Comparison of ENCODE assay signal across 10 cellular contexts in genomic region chr21:34878501-34878900, GRCh38.
DNase-seq lines count a peak whose midpoint lies in the region; ATAC-seq and TF ChIP-seq lines count a peak whose summit lies in the region.
"Had no signal": no experiment of that assay in that cellular context is flagged by ENCODE, and none has a peak within 500 bp of the region (broad histone marks: within the 10 kb centered on the region; RNA-seq: fewer than 3 reads in every experiment).

No MANE protein-coding gene starts in this region.

- H3K36me3 Mint-ChIP-seq in stimulated activated memory B cell treated with anti-CD40 and anti-IgM and Interleukin-4, amounts not matched to agents 10 μg/mL and 1 μg/mL and 100 μg/mL, for 72 hours = peaks cover 58% of the 10 kb centered on the region

- no peaks in the 10 kb centered on the region for H3K9me3 ChIP-seq in DND-41 (ENCODE audit: insufficient read depth, low read length, severe bottlenecking)
- no peaks in the 10 kb centered on the region for H3K9me3 ChIP-seq in skeletal muscle satellite cell (replicated peaks; ENCODE audit: low read length)

- H3K27ac ChIP-seq in DND-41 (ENCODE audit: low read length) = 0 out of 2 replicates have a peak overlapping the region, but pooled peaks have one; percentile 9

- H4K20me1 ChIP-seq in DND-41 (ENCODE audit: insufficient read depth, low read length) = peaks cover 76% of the 10 kb centered on the region

- H3K27ac Mint-ChIP-seq in stimulated activated memory B cell treated with anti-CD40 and anti-IgM and Interleukin-4, amounts not matched to agents 10 μg/mL and 1 μg/mL and 100 μg/mL, for 72 hours = no peak overlapping the region
- H3K27ac Mint-ChIP-seq: nephron; T-helper 1 cell treated with Interleukin-12 subunit alpha and Interleukin-12 subunit beta and Interleukin-4 antibody, amounts not matched to agents 30 μg/mL and 1 μg/mL, for 36 hours had no signal

- H3K27me3 ChIP-seq in DND-41 (ENCODE audit: insufficient read depth, low read length, poor library complexity) = no peaks in the 10 kb centered on the region
- no peaks in the 10 kb centered on the region for H3K27me3 ChIP-seq in skeletal muscle satellite cell (ENCODE audit: control insufficient read depth, insufficient read depth, low read length)

- H3K27me3 Mint-ChIP-seq in stimulated activated memory B cell treated with anti-CD40 and anti-IgM and Interleukin-4, amounts not matched to agents 10 μg/mL and 1 μg/mL and 100 μg/mL, for 72 hours = no peaks in the 10 kb centered on the region

- peaks cover 42% of the 10 kb centered on the region for H3K4me1 Mint-ChIP-seq in stimulated activated memory B cell treated with anti-CD40 and anti-IgM and Interleukin-4, amounts not matched to agents 10 μg/mL and 1 μg/mL and 100 μg/mL, for 72 hours

- no peak overlapping the region for H2AFZ ChIP-seq in DND-41 (ENCODE audit: low read depth, low read length)

- no peak for ATAC-seq in DND-41 (ENCODE audit: insufficient read depth, low read depth)
- no peak for ATAC-seq in stimulated activated memory B cell treated with anti-CD40 and anti-IgM and Interleukin-4, amounts not matched to agents 10 μg/mL and 1 μg/mL and 100 μg/mL, for 72 hours
- no peak for ATAC-seq in GM21515 (IDR thresholded peaks at IDR 0.05; ENCODE audit: unreplicated experiment)

- no peak for TF ChIP-seq CTCF in DND-41 (IDR thresholded peaks at IDR 0.05; ENCODE audit: borderline replicate concordance, extremely low read depth, low read length, poor library complexity, severe bottlenecking)
- TF ChIP-seq CTCF in epithelial cell of esophagus (IDR thresholded peaks at IDR 0.05; ENCODE audit: insufficient read depth, low read depth, low read length, missing control alignments) = no peak

- DNase-seq in DND-41 (no peak), NCI-H2196 (lab: John Stamatoyannopoulos, UW; ENCODE audit: unreplicated experiment) (peak; percentile 80), epithelial cell of esophagus (ENCODE audit: low read depth) (peak; percentile 68), NCI-H524 (lab: John Stamatoyannopoulos, UW) (no peak), GM19240 (ENCODE audit: insufficient read length, low spot score) (no peak)

- H3K4me1 ChIP-seq in DND-41 (ENCODE audit: insufficient read depth, low read length) (peaks cover 55% of the 10 kb centered on the region), skeletal muscle satellite cell (ENCODE audit: control insufficient read depth, insufficient read depth, low read length) (peaks cover 55% of the 10 kb centered on the region)

- H3K79me2 ChIP-seq in DND-41 (ENCODE audit: insufficient read depth, low read length) = peaks cover 100% of the 10 kb centered on the region

- no peaks in the 10 kb centered on the region for H3K9me3 Mint-ChIP-seq in stimulated activated memory B cell treated with anti-CD40 and anti-IgM and Interleukin-4, amounts not matched to agents 10 μg/mL and 1 μg/mL and 100 μg/mL, for 72 hours
- H3K9me3 Mint-ChIP-seq: nephron; T-helper 1 cell treated with Interleukin-12 subunit alpha and Interleukin-12 subunit beta and Interleukin-4 antibody, amounts not matched to agents 30 μg/mL and 1 μg/mL, for 36 hours had no signal

- H3K4me3 Mint-ChIP-seq in stimulated activated memory B cell treated with anti-CD40 and anti-IgM and Interleukin-4, amounts not matched to agents 10 μg/mL and 1 μg/mL and 100 μg/mL, for 72 hours = no peak overlapping the region
- H3K4me3 Mint-ChIP-seq: nephron; T-helper 1 cell treated with Interleukin-12 subunit alpha and Interleukin-12 subunit beta and Interleukin-4 antibody, amounts not matched to agents 30 μg/mL and 1 μg/mL, for 36 hours had no signal

- H3K4me2 ChIP-seq in DND-41 (ENCODE audit: insufficient read depth, low read length) = peak overlapping the region; percentile 29; the same call in 1 of the 2 replicates
- peak overlapping the region; percentile 2 for H3K4me2 ChIP-seq in skeletal muscle satellite cell (ENCODE audit: low read length)

- no peak overlapping the region for H3K4me3 ChIP-seq in DND-41 (ENCODE audit: low read depth in 1 of 2, low read length in 2 of 2)
- H3K4me3 ChIP-seq in epithelial cell of esophagus (ENCODE audit: low read length) = no peak overlapping the region
- H3K4me3 ChIP-seq in skeletal muscle satellite cell (ENCODE audit: low read length) = no peak overlapping the region

- H3K9ac ChIP-seq in DND-41 (ENCODE audit: low read depth, low read length) (no peak overlapping the region), skeletal muscle satellite cell (ENCODE audit: low read depth, low read length) (peak overlapping the region; percentile 9)

- H3K36me3 ChIP-seq in DND-41 (ENCODE audit: insufficient read depth, low read length) (peaks cover 97% of the 10 kb centered on the region), skeletal muscle satellite cell (ENCODE audit: insufficient read depth, low read length) (peaks cover 69% of the 10 kb centered on the region)

Comparison
In these comparisons a context has a peak if more than half of its experiments do, and no peak if none do; other contexts are left out.
1. DNase-seq: peak in NCI-H2196 (single experiment) and epithelial cell of esophagus (single experiment); none in DND-41 (single experiment), NCI-H524 (0 of 2) and GM19240 (single experiment).